16 cellular contexts compared by ENCODE assay signal in genomic region chr4:88533088-88533790, GRCh38. TPM values are rescaled to one million over a fixed set of nuclear protein-coding genes. Genes with fewer than 3 reads are reported as not detected.
A peak's percentile ranks its signal among the peaks of the same experiment; 100 is the strongest.
DNase-seq lines count a peak whose midpoint lies in the region; ATAC-seq and TF ChIP-seq lines count a peak whose summit lies in the region.
"Had no signal": no experiment of that assay in that cellular context is flagged by ENCODE, and none has a peak within 500 bp of the region (broad histone marks: within the 10 kb centered on the region; RNA-seq: fewer than 3 reads in every experiment).

No MANE protein-coding gene starts in this region.

- H3K36me3 Mint-ChIP-seq in HFFc6 (ENCODE audit: low read depth) (no peaks in the 10 kb centered on the region), Caco-2 (ENCODE audit: insufficient read depth, unreplicated experiment) (no peaks in the 10 kb centered on the region)

- H3K36me3 ChIP-seq in adipocyte (ENCODE audit: control insufficient read depth, insufficient read depth, low read length, severe bottlenecking) (no peaks in the 10 kb centered on the region), smooth muscle cell (ENCODE audit: low read depth) (no peaks in the 10 kb centered on the region), Caco-2 (ENCODE audit: control insufficient read depth, insufficient read depth, low read length) (no peaks in the 10 kb centered on the region)
- H3K36me3 ChIP-seq: thoracic aorta had no signal

- H2AFZ ChIP-seq in smooth muscle cell (ENCODE audit: low read depth): no peak overlapping the region

- no peak for TF ChIP-seq CTCF in HFFc6 (IDR thresholded peaks at IDR 0.05)
- no peak for TF ChIP-seq CTCF in foreskin fibroblast (IDR thresholded peaks at IDR 0.05; ENCODE audit: low read depth, low read length)
- no peak for TF ChIP-seq CTCF in smooth muscle cell (IDR thresholded peaks at IDR 0.05; ENCODE audit: borderline replicate concordance, insufficient read depth, poor library complexity, severe bottlenecking)
- no peak for TF ChIP-seq CTCF in GM10266 (IDR thresholded peaks at IDR 0.05; ENCODE audit: control insufficient read depth, insufficient read depth, low read depth, missing control alignments)
- no peak for TF ChIP-seq CTCF in Caco-2 (IDR thresholded peaks at IDR 0.05; ENCODE audit: insufficient read depth in 1 of 2, low read depth in 1 of 2, low read length in 1 of 2, severe bottlenecking in 1 of 2, unreplicated experiment in 1 of 2)

- DNase-seq in HFFc6 (peak; percentile 56), adipocyte (ENCODE audit: low read depth) (peak; percentile 39), foreskin fibroblast (peak; percentile 72 to 79), smooth muscle cell (lab: John Stamatoyannopoulos, UW; ENCODE audit: unreplicated experiment) (no peak), sciatic nerve (ENCODE audit: low spot score) (no peak), right cardiac atrium (no peak), GM10266 (ENCODE audit: extremely low spot score) (no peak), Caco-2 (no peak)
- DNase-seq: activated CD4-positive, alpha-beta T cell treated with anti-CD3 and anti-CD28 coated beads, Interleukin-2, amount 50 U/mL, for 1 hour; aorta; COR-L47; effector memory CD8-positive, alpha-beta T cell; NCI-H1048; NCI-H2227 treated with DMSO at 0.1 percent for 48 hours had no signal

- H3K4me2 ChIP-seq in smooth muscle cell: no peak overlapping the region

- 49% methylated on average over 6 of the region's 6 CpGs for WGBS in smooth muscle cell (ENCODE audit: low lambda C conversion rate)
- 81% methylated on average over 6 of the region's 6 CpGs for WGBS in right cardiac atrium

- H3K27ac ChIP-seq in smooth muscle cell (ENCODE audit: low read depth) (peak overlapping the region; percentile 92), right cardiac atrium (ENCODE audit: low read length) (no peak overlapping the region)

- H3K27me3 Mint-ChIP-seq in HFFc6 (ENCODE audit: insufficient read depth) (no peaks in the 10 kb centered on the region; the same call in 1 of the 2 replicates), Caco-2 (ENCODE audit: insufficient read depth, unreplicated experiment) (no peaks in the 10 kb centered on the region)
- H3K27me3 Mint-ChIP-seq: effector memory CD8-positive, alpha-beta T cell had no signal

- peak overlapping the region; percentile 90 for H3K27ac Mint-ChIP-seq in HFFc6
- H3K27ac Mint-ChIP-seq in Caco-2 (ENCODE audit: unreplicated experiment): no peak overlapping the region
- H3K27ac Mint-ChIP-seq: T-helper 1 cell treated with Interleukin-12 subunit alpha and Interleukin-12 subunit beta and Interleukin-4 antibody, amounts not matched to agents 30 μg/mL and 1 μg/mL, for 36 hours had no signal

- ATAC-seq in sciatic nerve (no peak), right cardiac atrium (no peak)
- ATAC-seq: effector memory CD8-positive, alpha-beta T cell had no signal

- POLR2A ChIA-PET in Caco-2 (lab: Charles Lee): no interaction called here

- H3K9ac ChIP-seq in adipocyte (ENCODE audit: low read length) (no peak overlapping the region), smooth muscle cell (ENCODE audit: low read depth) (no peak overlapping the region)

- no peaks in the 10 kb centered on the region for H3K27me3 ChIP-seq in adipocyte (replicated peaks; ENCODE audit: control insufficient read depth, insufficient read depth, low read length)
- no peaks in the 10 kb centered on the region for H3K27me3 ChIP-seq in smooth muscle cell (ENCODE audit: low read depth)
- H3K27me3 ChIP-seq in right cardiac atrium (ENCODE audit: control insufficient read depth, insufficient read depth): no peaks in the 10 kb centered on the region
- H3K27me3 ChIP-seq in Caco-2 (replicated peaks; ENCODE audit: control insufficient read depth, insufficient read depth, low read length): no peaks in the 10 kb centered on the region

- no peaks in the 10 kb centered on the region for H3F3A ChIP-seq in smooth muscle cell (ENCODE audit: low read depth)

- H3K79me2 ChIP-seq in smooth muscle cell (ENCODE audit: low read depth): no peaks in the 10 kb centered on the region

- intact Hi-C loops in sciatic nerve (cut with DNase I) (loop anchor here (10.0 kb wide), 2 partner anchors 122 to 482 kb away; no protein-coding TSS in a partner anchor), right cardiac atrium (cut with DNase I) (loop anchor here (10.0 kb wide), 4 partner anchors 62 to 492 kb away; partner anchors contain the start of gene HERC3 (in 1 of the 4)), Caco-2 (cut with micrococcal nuclease; ENCODE audit: unreplicated experiment) (loop anchor here (10.0 kb wide), 1 partner anchor 262 kb away; no protein-coding TSS in a partner anchor)

- CTCF ChIA-PET in Caco-2 (lab: Charles Lee): no interaction called here

- H3K4me3 Mint-ChIP-seq in HFFc6 (peak overlapping the region; percentile 78), Caco-2 (ENCODE audit: unreplicated experiment) (no peak overlapping the region)
- H3K4me3 Mint-ChIP-seq: effector memory CD8-positive, alpha-beta T cell; T-helper 1 cell treated with Interleukin-12 subunit alpha and Interleukin-12 subunit beta and Interleukin-4 antibody, amounts not matched to agents 30 μg/mL and 1 μg/mL, for 36 hours had no signal

- H3K4me1 Mint-ChIP-seq in HFFc6 (ENCODE audit: low read depth) (peaks cover 82% of the 10 kb centered on the region), Caco-2 (ENCODE audit: low read depth, unreplicated experiment) (no peaks in the 10 kb centered on the region)

- H3K4me3 ChIP-seq in adipocyte (ENCODE audit: low read length): peak overlapping the region; percentile 50
- H3K4me3 ChIP-seq in foreskin fibroblast (ENCODE audit: low read depth in 1 of 2, low read length in 2 of 2): no peak overlapping the region
- no peak overlapping the region for H3K4me3 ChIP-seq in smooth muscle cell
- no peak overlapping the region for H3K4me3 ChIP-seq in right cardiac atrium (ENCODE audit: low read length)
- H3K4me3 ChIP-seq in Caco-2 (ENCODE audit: low read depth, low read length): no peak overlapping the region
- H3K4me3 ChIP-seq: thoracic aorta had no signal

- H3K9me3 Mint-ChIP-seq in HFFc6 (no peaks in the 10 kb centered on the region), Caco-2 (ENCODE audit: unreplicated experiment) (no peaks in the 10 kb centered on the region)
- H3K9me3 Mint-ChIP-seq: effector memory CD8-positive, alpha-beta T cell; T-helper 1 cell treated with Interleukin-12 subunit alpha and Interleukin-12 subunit beta and Interleukin-4 antibody, amounts not matched to agents 30 μg/mL and 1 μg/mL, for 36 hours had no signal

- no peaks in the 10 kb centered on the region for H4K20me1 ChIP-seq in smooth muscle cell (ENCODE audit: low read depth)

- no TSS peak for BruUV-seq in Caco-2 (replicated peaks; lab: Mats Ljungman, UMichigan)

- H3K4me1 ChIP-seq in adipocyte (ENCODE audit: control insufficient read depth, insufficient read depth, low read length) (peaks cover 12% of the 10 kb centered on the region), smooth muscle cell (ENCODE audit: low read depth) (no peaks in the 10 kb centered on the region), right cardiac atrium (ENCODE audit: control insufficient read depth, insufficient read depth, low read length) (no peaks in the 10 kb centered on the region), Caco-2 (no peaks in the 10 kb centered on the region)

- no peaks in the 10 kb centered on the region for H3K9me3 ChIP-seq in adipocyte (ENCODE audit: control insufficient read depth, low read length)
- H3K9me3 ChIP-seq in smooth muscle cell (replicated peaks; ENCODE audit: low read depth): no peaks in the 10 kb centered on the region
- no peaks in the 10 kb centered on the region for H3K9me3 ChIP-seq in right cardiac atrium (ENCODE audit: control insufficient read depth, low read length)
- H3K9me3 ChIP-seq in Caco-2: no peaks in the 10 kb centered on the region
- H3K9me3 ChIP-seq: thoracic aorta had no signal

RNA-seq across cellular contexts. Expression of gene PYURF, which starts 9.7 kb away (rescaled TPM):
- 10 to 100 TPM; 70.4 to 78.6 (median 73.5) TPM for total RNA-seq in HFFc6 (2021; fragmentation: NEBNext Ultra II Directional; extraction: Animal tissue kit (Norgen Biotek cat#: 25700))
- total RNA-seq in smooth muscle cell: 92.1 and 105 TPM in 2 replicates
- polyA plus RNA-seq in smooth muscle cell: 86.6 and 87.7 TPM in 2 replicates
- total RNA-seq in sciatic nerve: 69.5 TPM
- 10 to 100 TPM; 56.5 to 61.4 (median 58.4) TPM for total RNA-seq in right cardiac atrium
- polyA plus RNA-seq in right cardiac atrium: 97.9 TPM
- 41.6 and 46.6 TPM in 2 replicates for total RNA-seq in Caco-2 (2022)

RNA-seq across cellular contexts. Expression of gene HERC3, which starts 59.0 kb away (rescaled TPM):
- total RNA-seq in HFFc6 (2021; fragmentation: NEBNext Ultra II Directional; extraction: Animal tissue kit (Norgen Biotek cat#: 25700)): 10 to 100 TPM; 16.5 to 32.2 (median 26.6) TPM
- total RNA-seq in smooth muscle cell: 20.2 and 22.8 TPM in 2 replicates
- polyA plus RNA-seq in smooth muscle cell: 14.5 and 15.4 TPM in 2 replicates
- total RNA-seq in sciatic nerve: 46.5 TPM
- total RNA-seq in right cardiac atrium: 10 to 100 TPM; 42.4 to 60.6 (median 50.9) TPM
- 18.0 TPM for polyA plus RNA-seq in right cardiac atrium
- total RNA-seq in Caco-2 (2022): 9.2 and 10.5 TPM in 2 replicates

Comparison
In these comparisons a context has a peak if more than half of its experiments do, and no peak if none do; other contexts are left out.
1. DNase-seq: peak in HFFc6 (single experiment), adipocyte (single experiment) and foreskin fibroblast (2 of 2); none in smooth muscle cell (single experiment), sciatic nerve (single experiment), right cardiac atrium (0 of 3), GM10266 (single experiment) and Caco-2 (0 of 2).